In the genomic region with DNA sequence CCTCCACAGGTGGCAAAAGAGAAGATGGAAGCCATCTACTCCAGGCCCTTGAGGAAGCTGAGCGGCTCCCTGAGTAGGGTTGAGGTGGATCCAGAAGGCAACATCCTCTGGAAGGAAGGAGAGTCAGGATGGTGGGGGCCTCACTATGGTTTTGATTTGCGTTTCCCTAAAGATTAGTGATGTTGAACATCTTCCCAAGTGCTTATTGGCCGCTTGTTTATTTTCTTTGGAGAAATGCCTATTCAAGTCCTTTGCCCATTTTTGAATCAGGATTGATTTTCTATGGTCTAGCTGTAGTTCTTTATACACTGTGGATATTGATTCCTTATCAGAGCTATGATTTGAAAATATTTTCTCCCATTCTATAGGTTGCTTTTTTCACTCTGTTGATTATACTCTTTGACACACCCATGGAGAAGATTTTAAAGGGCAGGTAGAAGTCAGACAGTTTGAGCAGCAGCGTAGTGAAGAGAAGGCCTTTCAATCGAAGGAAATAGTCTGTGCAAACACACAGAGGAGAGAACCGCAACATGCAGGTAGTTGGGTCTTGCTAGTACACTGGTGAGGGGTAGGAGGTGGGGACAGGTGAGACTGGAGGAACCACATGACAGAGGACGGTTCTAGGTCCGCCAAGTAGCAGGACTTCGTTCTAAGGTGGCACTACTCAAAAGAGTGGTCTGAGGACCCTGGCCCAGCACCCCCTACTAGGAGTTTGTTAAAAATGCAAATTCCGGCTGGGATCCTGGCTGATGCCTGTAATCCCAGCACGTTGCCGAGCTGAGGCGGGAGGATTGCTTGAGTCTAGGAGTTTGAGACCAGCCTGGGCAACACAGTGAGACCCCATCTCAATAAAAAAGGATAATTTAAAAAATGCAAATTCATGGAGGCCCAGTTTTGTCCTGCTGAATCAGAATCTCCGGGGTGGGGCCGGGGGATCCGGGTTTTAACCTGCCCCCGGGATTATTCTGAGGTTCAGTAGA, we compare ENCODE assay signal across 8 cellular contexts. TPM values are rescaled to one million over a fixed set of nuclear protein-coding genes. Genes with fewer than 3 reads are reported as not detected.
DNase-seq lines count a peak whose midpoint lies in the region; ATAC-seq, FAIRE-seq and TF ChIP-seq lines count a peak whose summit lies in the region.

No MANE protein-coding gene starts in this region.

- H3K9ac ChIP-seq in SK-N-MC (ENCODE audit: insufficient read length), result no peak overlapping the region

- FAIRE-seq in H54 (lab: Jason Lieb, UNC), result no peak

- 0 out of 2 replicates have a peak, but pooled peaks cover 3% of the 10 kb centered on the region for H3K9me3 ChIP-seq in SK-N-MC (ENCODE audit: low read depth, low read length)

- TF ChIP-seq CTCF in GM12865 (IDR thresholded peaks at IDR 0.05; ENCODE audit: insufficient read depth, low read depth, low read length, missing control alignments), result no peak
- no peak for TF ChIP-seq CTCF in fibroblast of mammary gland (conservative IDR thresholded peaks at IDR 0.05; ENCODE audit: control insufficient read depth, insufficient read depth, low read depth, low read length)
- no peak for TF ChIP-seq CTCF in retinal pigment epithelial cell (conservative IDR thresholded peaks at IDR 0.05; ENCODE audit: low read depth, low read length)

- DNase-seq in GM12865 (ENCODE audit: low read depth), result no peak
- DNase-seq in SK-N-MC (ENCODE audit: low read depth, low spot score), result no peak
- DNase-seq in fibroblast of mammary gland (ENCODE audit: low read depth), result peak; percentile 70
- no peak for DNase-seq in retinal pigment epithelial cell (ENCODE audit: low read depth)
- DNase-seq in NK-92 (lab: John Stamatoyannopoulos, UW; ENCODE audit: unreplicated experiment), result no peak
- no peak for DNase-seq in cerebellum (ENCODE audit: low spot score)
- DNase-seq in H54 (ENCODE audit: insufficient read length, low spot score), result no peak

- H3K36me3 ChIP-seq in SK-N-MC (ENCODE audit: insufficient read depth, low read length), result no peaks in the 10 kb centered on the region

- H3K4me3 ChIP-seq in GM12865 (ENCODE audit: low read depth, low read length) (peak overlapping the region; percentile 90), SK-N-MC (no peak overlapping the region), fibroblast of mammary gland (ENCODE audit: control insufficient read depth, low read depth, low read length) (peak overlapping the region; percentile 64), retinal pigment epithelial cell (ENCODE audit: low read length) (peak overlapping the region; percentile 60)

- no peak for TF ChIP-seq POLR2A in H54 (IDR thresholded peaks at IDR 0.05; ENCODE audit: low read depth, low read length)

- no peak for ATAC-seq in HG03439 (IDR thresholded peaks at IDR 0.05; ENCODE audit: unreplicated experiment)

- H3K27ac ChIP-seq in SK-N-MC, result peak overlapping the region; percentile 89

RNA-seq across cellular contexts. Expression of a gene that starts 58.9 kb away (rescaled TPM):
- total RNA-seq in cerebellum, result 340 TPM
